In the genomic region with DNA sequence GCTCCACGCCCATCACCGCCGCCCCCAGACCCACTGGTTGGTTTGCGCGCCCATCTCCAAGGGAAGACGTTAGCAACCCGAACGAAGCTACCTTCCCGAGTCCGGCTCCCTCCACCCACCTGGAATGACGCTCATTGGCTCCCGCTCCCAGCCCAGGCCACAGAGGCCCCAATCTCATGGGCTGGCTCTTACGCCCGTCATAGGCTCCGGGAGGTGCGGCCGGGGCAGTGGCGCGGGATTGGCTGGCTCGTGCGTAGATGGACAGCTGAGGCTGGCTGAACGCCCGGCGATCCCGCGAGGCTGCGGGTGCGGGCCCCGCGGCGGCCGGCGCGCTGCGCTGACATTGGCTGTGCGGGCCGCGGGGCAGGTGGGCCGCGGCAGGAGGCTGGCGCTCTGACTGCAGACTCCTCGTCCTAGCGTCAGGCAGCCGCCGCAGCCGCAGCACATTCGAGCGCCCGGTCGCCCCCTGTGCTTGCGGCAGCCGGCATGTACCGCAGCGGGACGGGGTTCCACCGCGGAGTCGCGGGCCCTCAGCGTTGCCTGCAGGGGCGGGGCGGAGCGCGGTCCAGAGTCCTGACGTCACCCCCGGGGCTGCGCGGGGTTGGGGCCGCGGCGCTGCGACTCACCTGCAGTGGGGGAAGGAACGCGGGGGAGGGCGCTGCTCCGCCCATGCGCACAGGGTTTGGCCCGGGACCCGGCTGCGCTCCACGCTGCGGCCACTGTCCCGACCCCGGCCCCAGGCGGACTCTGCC, we compare ENCODE assay signal across 8 cellular contexts. TPM values are rescaled to one million over a fixed set of nuclear protein-coding genes. Genes with fewer than 3 reads are reported as not detected.
A peak's percentile ranks its signal among the peaks of the same experiment; 100 is the strongest.
DNase-seq lines count a peak whose midpoint lies in the region; ATAC-seq and TF ChIP-seq lines count a peak whose summit lies in the region.

No MANE protein-coding gene starts in this region.

- H3K4me1 Mint-ChIP-seq in neural crest cell, result peaks cover 38% of the 10 kb centered on the region

- intact Hi-C loops in stomach (cut with DNase I; ENCODE audit: low total_unique reads), result no loop called here

- ATAC-seq in foreskin keratinocyte, result peak; percentile 97

- no peaks in the 10 kb centered on the region for H3K9me3 Mint-ChIP-seq in neural crest cell

- peak overlapping the region; percentile 85 for H3K27ac Mint-ChIP-seq in neural crest cell (ENCODE audit: unreplicated experiment)

- no peak for TF ChIP-seq EP300 in stomach (IDR thresholded peaks at IDR 0.05)

- TF ChIP-seq CTCF in LNCaP clone FGC (IDR thresholded peaks at IDR 0.05; ENCODE audit: control insufficient read depth, extremely low read depth, insufficient read depth) (peak; percentile 33; the same call in 1 of the 2 replicates), foreskin keratinocyte (conservative IDR thresholded peaks at IDR 0.05) (peak; percentile 41), neural crest cell (conservative IDR thresholded peaks at IDR 0.05) (peak; percentile 52), stomach (IDR thresholded peaks at IDR 0.05) (peak in 3 of 7 experiments; percentile 13 to 31 (median 21))

- H3K27me3 ChIP-seq in foreskin keratinocyte (no peaks in the 10 kb centered on the region), stomach (peaks cover 0 to 55% (median 27%) of the 10 kb centered on the region in 3 donors)

- H3K27ac ChIP-seq in foreskin keratinocyte, result peak overlapping the region; percentile 53
- H3K27ac ChIP-seq in stomach, result peak overlapping the region; percentile 63 to 91 (median 83)

- no peaks in the 10 kb centered on the region for H3K27me3 Mint-ChIP-seq in neural crest cell (ENCODE audit: low read depth)

- H3K4me1 ChIP-seq in foreskin keratinocyte, result peaks cover 5% of the 10 kb centered on the region
- peaks cover 9 to 39% (median 30%) of the 10 kb centered on the region in 4 donors for H3K4me1 ChIP-seq in stomach

- peak overlapping the region; percentile 99 for H3K4me3 Mint-ChIP-seq in neural crest cell

- DNase-seq in DMS79 treated with DMSO at 0.1 percent for 48 hours (lab: John Stamatoyannopoulos, UW), result peak; percentile 86
- peak; percentile 97 for DNase-seq in H4 (ENCODE audit: low spot score)
- DNase-seq in LNCaP clone FGC (ENCODE audit: low read depth), result peak; percentile 100
- peak; percentile 100 for DNase-seq in SHP77 treated with DMSO at 0.1 percent for 48 hours (lab: John Stamatoyannopoulos, UW)
- DNase-seq in activated gamma-delta T cell treated with anti-CD3 and anti-CD28 coated beads, Interleukin-2, amount 50 U/mL, for 16 hours (ENCODE audit: low read depth), result peak; percentile 79
- peak; percentile 99 for DNase-seq in foreskin keratinocyte
- DNase-seq in neural crest cell (ENCODE audit: low read depth, low spot score), result peak; percentile 95
- peak; percentile 98 for DNase-seq in stomach

- no peaks in the 10 kb centered on the region for H3K36me3 ChIP-seq in stomach

- H3K9me3 ChIP-seq in stomach, result no peaks in the 10 kb centered on the region

- 0% methylated on average over 14 to 85 of the region's 85 CpGs for WGBS in stomach, 5 donors

- H3K4me3 ChIP-seq in LNCaP clone FGC (ENCODE audit: low read depth, low read length) (peak overlapping the region; percentile 74), stomach (peak overlapping the region; percentile 73 to 88 (median 80))

- H3K36me3 Mint-ChIP-seq in neural crest cell (ENCODE audit: low read depth), result no peaks in the 10 kb centered on the region

- no peak for TF ChIP-seq POLR2A in stomach (IDR thresholded peaks at IDR 0.05)

RNA-seq across cellular contexts. Expression of gene MYH10, which starts 0.5 kb away (rescaled TPM):
- 20.2 and 21.1 TPM in 2 replicates for total RNA-seq in H4 (2014; rRNA removed; shearing (Covaris generic))
- total RNA-seq in foreskin keratinocyte, result 51.2 and 57.9 TPM in 2 replicates
- polyA plus RNA-seq in foreskin keratinocyte, result 10.5 and 12.1 TPM in 2 replicates
- 270 and 273 TPM in 2 replicates for total RNA-seq in neural crest cell
- total RNA-seq in stomach, result 100 to 1,000 TPM in 1 of 5 donors, 10 to 100 TPM in 3, 1 to 10 TPM in 1; 9.3 to 104 (median 24.2) TPM
- polyA plus RNA-seq in stomach, result 1 to 10 TPM; 1.8 to 2.4 (median 2.3) TPM

Comparison
In these comparisons a context has a peak if more than half of its experiments do, and no peak if none do; other contexts are left out.
1. Peak in every context shown above with its lines: DNase-seq, ATAC-seq, H3K4me3 ChIP-seq and H3K27ac ChIP-seq.